ENCODE assay signal across 8 cellular contexts in the genomic region with DNA sequence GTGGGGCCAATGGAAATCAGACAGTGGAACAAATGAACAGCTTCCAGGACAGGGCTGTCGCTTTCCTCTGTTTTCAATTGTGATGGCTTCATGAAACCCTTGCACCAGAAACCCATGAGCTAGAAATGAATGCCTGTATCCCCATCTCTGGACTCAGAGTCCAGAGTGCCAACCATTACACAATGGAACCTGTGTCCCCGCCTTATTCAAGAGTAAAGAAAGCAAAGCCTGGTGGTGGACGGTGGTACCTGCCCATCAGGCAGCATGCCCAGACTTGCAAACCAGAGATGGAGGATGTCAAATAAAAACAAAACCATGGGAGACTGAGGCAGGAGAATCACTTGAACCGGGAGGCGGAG. TPM values are rescaled to one million over a fixed set of nuclear protein-coding genes. Genes with fewer than 3 reads are reported as not detected.
DNase-seq lines count a peak whose midpoint lies in the region; ATAC-seq and TF ChIP-seq lines count a peak whose summit lies in the region.

No MANE protein-coding gene starts in this region.

- peak; percentile 60 for TF ChIP-seq CTCF in HFFc6 (IDR thresholded peaks at IDR 0.05)
- TF ChIP-seq CTCF in SK-N-SH (IDR thresholded peaks at IDR 0.05) = peak; percentile 30; the same call in 1 of the 2 replicates
- TF ChIP-seq CTCF in glutamatergic neuron (IDR thresholded peaks at IDR 0.05; ENCODE audit: partially characterized antibody, unreplicated experiment) = peak; percentile 37
- peak in 4 of 7 experiments; percentile 10 to 46 (median 31) for TF ChIP-seq CTCF in stomach (IDR thresholded peaks at IDR 0.05)

- H3K27me3 ChIP-seq in SK-N-SH (ENCODE audit: insufficient read depth) (no peaks in the 10 kb centered on the region), stomach (no peaks in the 10 kb centered on the region)

- H4K20me1 ChIP-seq in SK-N-SH (ENCODE audit: insufficient read depth) = no peaks in the 10 kb centered on the region

- peaks cover 5% of the 10 kb centered on the region for H3K36me3 Mint-ChIP-seq in HFFc6 (ENCODE audit: low read depth)
- no peaks in the 10 kb centered on the region for H3K36me3 Mint-ChIP-seq in glutamatergic neuron (ENCODE audit: unreplicated experiment)

- peaks cover 40% of the 10 kb centered on the region for H3F3A ChIP-seq in SK-N-SH (replicated peaks; ENCODE audit: insufficient read depth)

- TF ChIP-seq POLR2A in stomach (IDR thresholded peaks at IDR 0.05) = no peak

- H3K36me3 ChIP-seq in SK-N-SH (replicated peaks in 1 of 2; ENCODE audit: control insufficient read depth in 1 of 2, insufficient read depth in 2 of 2, low read length in 1 of 2) (no peaks in the 10 kb centered on the region), stomach (no peaks in the 10 kb centered on the region)

- WGBS in SK-N-SH (ENCODE audit: low lambda C conversion rate) = 62% methylated on average over 5 of the region's 5 CpGs
- 25 to 51% (median 38%) methylated on average over 5 of the region's 5 CpGs for WGBS in stomach, 5 donors

- peak overlapping the region; percentile 68; the same call in 1 of the 2 replicates for H2AFZ ChIP-seq in SK-N-SH (ENCODE audit: low read depth)

- POLR2A ChIA-PET in SK-N-SH (lab: Yijun Ruan, JAX) = no interaction called here

- no peaks in the 10 kb centered on the region for H3K9me2 ChIP-seq in SK-N-SH

- DNase-seq in HFFc6 (no peak), SK-N-SH (no peak), glutamatergic neuron (no peak), stomach (peak; percentile 77)
- no peak for DNase-seq in activated CD4-positive, CD25-positive, alpha-beta regulatory T cell treated with anti-CD3 and anti-CD28 coated beads, Interleukin-2, amount 50 U/mL, for 72 hours

- TF ChIP-seq EP300 in SK-N-SH (IDR thresholded peaks at IDR 0.05; ENCODE audit: borderline replicate concordance in 1 of 2, low read depth in 1 of 2, low read length in 1 of 2) (no peak), stomach (IDR thresholded peaks at IDR 0.05) (no peak)

- H3K9me3 Mint-ChIP-seq in HFFc6 = no peaks in the 10 kb centered on the region
- H3K9me3 Mint-ChIP-seq in glutamatergic neuron (ENCODE audit: unreplicated experiment) = peaks cover 2% of the 10 kb centered on the region

- CTCF ChIA-PET in SK-N-SH (lab: Yijun Ruan, JAX) = interaction anchor here (0.6 to 5.3 kb wide), 5 partner anchors 9 to 625 kb away, joined by 3 to 35 read pairs (median 5); no protein-coding TSS in a partner anchor

- H3K4me3 Mint-ChIP-seq in HFFc6 = peak overlapping the region; percentile 83
- H3K4me3 Mint-ChIP-seq in glutamatergic neuron (ENCODE audit: unreplicated experiment) = no peak overlapping the region

- no peak for TF ChIP-seq RAD21 in SK-N-SH (IDR thresholded peaks at IDR 0.05; ENCODE audit: low read length)

- peaks cover 20% of the 10 kb centered on the region for H3K79me2 ChIP-seq in SK-N-SH (ENCODE audit: insufficient read depth)

- H3K4me1 ChIP-seq in SK-N-SH (ENCODE audit: control insufficient read depth in 1 of 2, insufficient read depth in 2 of 2, low read depth in 1 of 2, low read length in 1 of 2) = peaks cover 13 to 59% of the 10 kb centered on the region in 2 experiments; a peak in 3 of 4 replicates
- peaks cover 39 to 78% (median 70%) of the 10 kb centered on the region in 4 donors for H3K4me1 ChIP-seq in stomach

- peak overlapping the region; percentile 67 for H3K9ac ChIP-seq in SK-N-SH

- peak overlapping the region; percentile 62 to 97; a peak in 3 of 4 replicates for H3K27ac ChIP-seq in SK-N-SH (ENCODE audit: low read depth in 2 of 2, low read length in 1 of 2)
- H3K27ac ChIP-seq in stomach = peak overlapping the region; percentile 77 to 93 (median 85)

- H3K4me1 Mint-ChIP-seq in HFFc6 (ENCODE audit: low read depth) = peaks cover 80% of the 10 kb centered on the region
- H3K4me1 Mint-ChIP-seq in glutamatergic neuron (ENCODE audit: low read depth, unreplicated experiment) = no peaks in the 10 kb centered on the region

- intact Hi-C loops in stomach (cut with DNase I; ENCODE audit: low total_unique reads) = no loop called here

- H3K4me2 ChIP-seq in SK-N-SH = peak overlapping the region; percentile 68

- peak overlapping the region; percentile 89 for H3K27ac Mint-ChIP-seq in HFFc6
- no peak overlapping the region for H3K27ac Mint-ChIP-seq in glutamatergic neuron (ENCODE audit: unreplicated experiment)

- no peak for ATAC-seq in HG03045 (IDR thresholded peaks at IDR 0.05; ENCODE audit: unreplicated experiment)
- ATAC-seq in HG03135 (IDR thresholded peaks at IDR 0.05; ENCODE audit: unreplicated experiment) = no peak
- ATAC-seq in HG02763 (IDR thresholded peaks at IDR 0.05; ENCODE audit: unreplicated experiment) = no peak

- H3K4me3 ChIP-seq in SK-N-SH (ENCODE audit: low read depth in 2 of 2, low read length in 1 of 2) (peak overlapping the region in 1 of 2 experiments; percentile 36; a peak in 2 of 4 replicates), stomach (no peak overlapping the region)

- H3K27me3 Mint-ChIP-seq in HFFc6 (ENCODE audit: insufficient read depth) = peaks cover 2% of the 10 kb centered on the region
- H3K27me3 Mint-ChIP-seq in glutamatergic neuron (ENCODE audit: unreplicated experiment) = peaks cover 6% of the 10 kb centered on the region

- H3K9me3 ChIP-seq in SK-N-SH = no peaks in the 10 kb centered on the region
- H3K9me3 ChIP-seq in stomach = no peaks in the 10 kb centered on the region

TF ChIP-seq in SK-N-SH, 30 proteins besides CTCF, POLR2A, EP300 and RAD21:
- TF ChIP-seq GABPA (IDR thresholded peaks at IDR 0.05; ENCODE audit: low read depth) = no peak
- TF ChIP-seq NFIC (IDR thresholded peaks at IDR 0.05; ENCODE audit: borderline replicate concordance) = 0 out of 2 replicates have a peak, but pooled peaks have one; percentile 24
TF ChIP-seq in SK-N-SH: peak in this region for 1.

RNA-seq across cellular contexts. Expression of a gene that starts 4.4 kb away (rescaled TPM):
- 100 to 1,000 TPM; 380 to 424 (median 413) TPM for total RNA-seq in HFFc6 (2021; fragmentation: NEBNext Ultra II Directional; extraction: Animal tissue kit (Norgen Biotek cat#: 25700))
- 208 and 209 TPM in 2 replicates for polyA plus RNA-seq in SK-N-SH (2012; rRNA removed)
- polyA plus RNA-seq in SK-N-SH (2012; cell fraction: cytosol; rRNA removed) = 177 and 181 TPM in 2 replicates
- 432 and 454 TPM in 2 replicates for polyA plus RNA-seq in SK-N-SH (2012; cell fraction: nucleus; rRNA removed)
- 25.6 TPM for total RNA-seq in glutamatergic neuron (ENCODE audit: unreplicated experiment)
- 100 to 1,000 TPM; 224 to 739 (median 358) TPM for total RNA-seq in stomach
- polyA plus RNA-seq in stomach = 100 to 1,000 TPM; 128 to 171 (median 161) TPM

RNA-seq across cellular contexts. Expression of a gene that starts 42.5 kb away (rescaled TPM):
- total RNA-seq in HFFc6 (2021; fragmentation: NEBNext Ultra II Directional; extraction: Animal tissue kit (Norgen Biotek cat#: 25700)) = not detected
- polyA plus RNA-seq in SK-N-SH (2012; rRNA removed) = not detected in 2 replicates
- polyA plus RNA-seq in SK-N-SH (2012; cell fraction: cytosol; rRNA removed) = not detected in 2 replicates
- 0.04 and 0.11 TPM in 2 replicates for polyA plus RNA-seq in SK-N-SH (2012; cell fraction: nucleus; rRNA removed)
- not detected for total RNA-seq in glutamatergic neuron (ENCODE audit: unreplicated experiment)
- total RNA-seq in stomach = 100 to 1,000 TPM in 4 of 5 donors, 10 to 100 TPM in 1; 67.5 to 581 (median 254) TPM
- polyA plus RNA-seq in stomach = 100 to 1,000 TPM in 1 of 3 donors, 10 to 100 TPM in 2; 28.3 to 127 (median 31.0) TPM

Comparison
In these comparisons a context has a peak if more than half of its experiments do, and no peak if none do; other contexts are left out.
1. RNA of a gene that starts 42.5 kb away (total RNA-seq): 67.5 to 581 TPM in stomach; not detected in glutamatergic neuron (single experiment) and not detected in HFFc6; every median in the first group is over 10 times any median in the second.
2. Peak in every context shown above with its lines, with median percentiles within 50 percentile points of each other: CTCF ChIP-seq.